15 cellular contexts compared by ENCODE assay signal in the genomic region with DNA sequence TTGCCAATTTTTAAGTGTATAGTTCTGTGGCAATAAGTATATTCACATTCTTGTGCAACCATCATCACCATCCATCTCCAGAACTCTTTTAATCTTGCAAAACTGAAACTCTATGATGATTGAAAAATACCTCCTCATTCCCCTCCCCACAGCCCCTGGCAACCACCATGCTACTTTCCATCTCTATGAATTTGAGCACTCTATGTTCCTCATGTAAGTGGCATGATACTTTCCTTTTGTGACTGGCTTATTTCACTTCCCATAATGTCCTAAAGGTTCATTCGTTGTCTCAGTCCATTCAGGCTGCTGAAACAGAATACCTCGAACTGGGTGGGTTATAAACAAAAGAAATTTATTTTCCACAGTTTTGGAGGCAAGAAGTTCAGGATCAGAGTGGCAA. TPM values are rescaled to one million over a fixed set of nuclear protein-coding genes. Genes with fewer than 3 reads are reported as not detected.
DNase-seq lines count a peak whose midpoint lies in the region; ATAC-seq, FAIRE-seq and TF ChIP-seq lines count a peak whose summit lies in the region.
"Had no signal": no experiment of that assay in that cellular context is flagged by ENCODE, and none has a peak within 500 bp of the region (broad histone marks: within the 10 kb centered on the region; RNA-seq: fewer than 3 reads in every experiment).

No MANE protein-coding gene starts in this region.

- peaks cover 13% of the 10 kb centered on the region for H3K4me1 Mint-ChIP-seq in activated CD4-positive, alpha-beta memory T cell treated with anti-CD3 and anti-CD28 coated beads for 36 hours (ENCODE audit: low read depth)
- H3K4me1 Mint-ChIP-seq in activated CD4-positive, alpha-beta memory T cell treated with anti-CD3 and anti-CD28 coated beads, Interleukin-2, amount 10 ng/mL, durations not matched to agents 7 days and 5 days: no peaks in the 10 kb centered on the region
- peaks cover 6% of the 10 kb centered on the region for H3K4me1 Mint-ChIP-seq in activated T-helper 17 cell treated with anti-CD3 and anti-CD28 coated beads, Interleukin-2, amount 50 U/mL, for 72 hours
- no peaks in the 10 kb centered on the region for H3K4me1 Mint-ChIP-seq in HFFc6 (ENCODE audit: low read depth)

- POLR2A ChIA-PET in activated CD4-positive, alpha-beta memory T cell treated with anti-CD3 and anti-CD28 coated beads for 36 hours (lab: Charles Lee): no interaction called here
- POLR2A ChIA-PET in activated CD4-positive, alpha-beta memory T cell treated with anti-CD3 and anti-CD28 coated beads, Interleukin-2, amount 10 ng/mL, durations not matched to agents 7 days and 5 days (lab: Charles Lee): no interaction called here

- intact Hi-C loops in activated CD4-positive, alpha-beta memory T cell treated with anti-CD3 and anti-CD28 coated beads for 36 hours (cut with micrococcal nuclease): no loop called here

- CTCF ChIA-PET in activated CD4-positive, alpha-beta memory T cell treated with anti-CD3 and anti-CD28 coated beads for 36 hours (lab: Charles Lee): no interaction called here
- CTCF ChIA-PET in activated CD4-positive, alpha-beta memory T cell treated with anti-CD3 and anti-CD28 coated beads, Interleukin-2, amount 10 ng/mL, durations not matched to agents 7 days and 5 days (lab: Charles Lee): no interaction called here

- no peaks in the 10 kb centered on the region for H3K9me3 Mint-ChIP-seq in activated CD4-positive, alpha-beta memory T cell treated with anti-CD3 and anti-CD28 coated beads for 36 hours
- no peaks in the 10 kb centered on the region for H3K9me3 Mint-ChIP-seq in activated CD4-positive, alpha-beta memory T cell treated with anti-CD3 and anti-CD28 coated beads, Interleukin-2, amount 10 ng/mL, durations not matched to agents 7 days and 5 days
- H3K9me3 Mint-ChIP-seq in activated T-helper 17 cell treated with anti-CD3 and anti-CD28 coated beads, Interleukin-2, amount 50 U/mL, for 72 hours: no peaks in the 10 kb centered on the region
- H3K9me3 Mint-ChIP-seq in HFFc6: no peaks in the 10 kb centered on the region

- no peak for TF ChIP-seq CTCF in HFFc6 (IDR thresholded peaks at IDR 0.05)

- ATAC-seq in HG02884 (IDR thresholded peaks at IDR 0.05; ENCODE audit: unreplicated experiment): peak; percentile 53
- ATAC-seq in activated T-helper 17 cell treated with anti-CD3 and anti-CD28 coated beads, Interleukin-2, amount 50 U/mL, for 72 hours (replicated peaks): peak; percentile 17
- ATAC-seq: K562 had no signal

- H3K4me3 Mint-ChIP-seq in activated CD4-positive, alpha-beta memory T cell treated with anti-CD3 and anti-CD28 coated beads for 36 hours: no peak overlapping the region
- no peak overlapping the region for H3K4me3 Mint-ChIP-seq in activated CD4-positive, alpha-beta memory T cell treated with anti-CD3 and anti-CD28 coated beads, Interleukin-2, amount 10 ng/mL, durations not matched to agents 7 days and 5 days
- no peak overlapping the region for H3K4me3 Mint-ChIP-seq in activated T-helper 17 cell treated with anti-CD3 and anti-CD28 coated beads, Interleukin-2, amount 50 U/mL, for 72 hours
- H3K4me3 Mint-ChIP-seq in HFFc6: no peak overlapping the region

- H3K27ac Mint-ChIP-seq in activated CD4-positive, alpha-beta memory T cell treated with anti-CD3 and anti-CD28 coated beads for 36 hours: no peak overlapping the region
- H3K27ac Mint-ChIP-seq in activated CD4-positive, alpha-beta memory T cell treated with anti-CD3 and anti-CD28 coated beads, Interleukin-2, amount 10 ng/mL, durations not matched to agents 7 days and 5 days: no peak overlapping the region
- H3K27ac Mint-ChIP-seq in activated T-helper 17 cell treated with anti-CD3 and anti-CD28 coated beads, Interleukin-2, amount 50 U/mL, for 72 hours: no peak overlapping the region
- no peak overlapping the region for H3K27ac Mint-ChIP-seq in HFFc6

- DNase-seq in activated CD4-positive, alpha-beta memory T cell treated with anti-CD3 and anti-CD28 coated beads for 36 hours: peak; percentile 31
- DNase-seq in activated CD4-positive, alpha-beta memory T cell treated with anti-CD3 and anti-CD28 coated beads, Interleukin-2, amount 10 ng/mL, durations not matched to agents 7 days and 5 days: no peak
- DNase-seq in GM12891 (ENCODE audit: insufficient read length, low spot score) (no peak), HFFc6 (no peak)
- DNase-seq in stimulated activated CD8-positive, alpha-beta memory T cell treated with anti-CD3 and anti-CD28 coated beads, Interleukin-4, amount 100 ng/mL, for 48 hours: no peak
- DNase-seq: Caco-2, GOT3, NCI-H1105, NCI-H1694 treated with DMSO at 0.1 percent for 48 hours, SJCRH30 had no signal

- no peaks in the 10 kb centered on the region for H3K36me3 Mint-ChIP-seq in activated CD4-positive, alpha-beta memory T cell treated with anti-CD3 and anti-CD28 coated beads for 36 hours
- no peaks in the 10 kb centered on the region for H3K36me3 Mint-ChIP-seq in activated CD4-positive, alpha-beta memory T cell treated with anti-CD3 and anti-CD28 coated beads, Interleukin-2, amount 10 ng/mL, durations not matched to agents 7 days and 5 days (ENCODE audit: low read depth)
- H3K36me3 Mint-ChIP-seq in activated T-helper 17 cell treated with anti-CD3 and anti-CD28 coated beads, Interleukin-2, amount 50 U/mL, for 72 hours (ENCODE audit: low read depth): no peaks in the 10 kb centered on the region
- H3K36me3 Mint-ChIP-seq in HFFc6 (ENCODE audit: low read depth): no peaks in the 10 kb centered on the region
- H3K36me3 Mint-ChIP-seq: CD14-positive monocyte had no signal

- FAIRE-seq in GM12891 (lab: Jason Lieb, UNC): peak; percentile 47
- FAIRE-seq: GM12892, K562 had no signal

- no peak for TF ChIP-seq POLR2A in GM12891 (IDR thresholded peaks at IDR 0.05; ENCODE audit: low read depth, low read length)

- H3K27me3 Mint-ChIP-seq in activated CD4-positive, alpha-beta memory T cell treated with anti-CD3 and anti-CD28 coated beads for 36 hours: peaks cover 19% of the 10 kb centered on the region
- peaks cover 20% of the 10 kb centered on the region for H3K27me3 Mint-ChIP-seq in activated CD4-positive, alpha-beta memory T cell treated with anti-CD3 and anti-CD28 coated beads, Interleukin-2, amount 10 ng/mL, durations not matched to agents 7 days and 5 days
- peaks cover 21% of the 10 kb centered on the region for H3K27me3 Mint-ChIP-seq in activated T-helper 17 cell treated with anti-CD3 and anti-CD28 coated beads, Interleukin-2, amount 50 U/mL, for 72 hours
- peaks cover 19% of the 10 kb centered on the region for H3K27me3 Mint-ChIP-seq in HFFc6 (ENCODE audit: insufficient read depth)

TF ChIP-seq in GM12891, 5 proteins besides CTCF, POLR2A, EP300 and RAD21:
- no peak for TF ChIP-seq POU2F2 (IDR thresholded peaks at IDR 0.05; ENCODE audit: low read depth, low read length)
- TF ChIP-seq SPI1 (IDR thresholded peaks at IDR 0.05; ENCODE audit: low read depth, low read length): peak; percentile 58

RNA-seq across cellular contexts. Expression of gene EGR2, which starts 23.4 kb away (rescaled TPM):
- total RNA-seq in activated CD4-positive, alpha-beta memory T cell treated with anti-CD3 and anti-CD28 coated beads for 36 hours: 10 to 100 TPM; 66.9 to 68.2 TPM
- 1 to 10 TPM; 4.8 to 6.4 TPM for total RNA-seq in activated CD4-positive, alpha-beta memory T cell treated with anti-CD3 and anti-CD28 coated beads, Interleukin-2, amount 10 ng/mL, durations not matched to agents 7 days and 5 days
- 54.7 TPM for polyA plus RNA-seq in GM12891 (2012; ENCODE audit: low read depth, missing spikeins)
- total RNA-seq in activated T-helper 17 cell treated with anti-CD3 and anti-CD28 coated beads, Interleukin-2, amount 50 U/mL, for 72 hours: 10 to 100 TPM in 1 of 2 donors, 1 to 10 TPM in 1; 5.5 to 94.4 TPM
- total RNA-seq in HFFc6 (2021; fragmentation: NEBNext Ultra II Directional; extraction: Animal tissue kit (Norgen Biotek cat#: 25700)): under 1 TPM; 0.13 to 0.64 (median 0.26) TPM

RNA-seq across cellular contexts. Expression of gene ADO, which starts 35.1 kb away (rescaled TPM):
- total RNA-seq in activated CD4-positive, alpha-beta memory T cell treated with anti-CD3 and anti-CD28 coated beads for 36 hours: 10 to 100 TPM; 26.7 to 27.1 TPM
- 10 to 100 TPM; 21.8 to 22.2 TPM for total RNA-seq in activated CD4-positive, alpha-beta memory T cell treated with anti-CD3 and anti-CD28 coated beads, Interleukin-2, amount 10 ng/mL, durations not matched to agents 7 days and 5 days
- polyA plus RNA-seq in GM12891 (2012; ENCODE audit: low read depth, missing spikeins): 18.6 TPM
- 10 to 100 TPM; 11.5 to 15.4 TPM for total RNA-seq in activated T-helper 17 cell treated with anti-CD3 and anti-CD28 coated beads, Interleukin-2, amount 50 U/mL, for 72 hours
- total RNA-seq in HFFc6 (2021; fragmentation: NEBNext Ultra II Directional; extraction: Animal tissue kit (Norgen Biotek cat#: 25700)): 10 to 100 TPM; 13.7 to 19.2 (median 16.5) TPM
